Comparison of ENCODE assay signal across 8 cellular contexts in the genomic region with DNA sequence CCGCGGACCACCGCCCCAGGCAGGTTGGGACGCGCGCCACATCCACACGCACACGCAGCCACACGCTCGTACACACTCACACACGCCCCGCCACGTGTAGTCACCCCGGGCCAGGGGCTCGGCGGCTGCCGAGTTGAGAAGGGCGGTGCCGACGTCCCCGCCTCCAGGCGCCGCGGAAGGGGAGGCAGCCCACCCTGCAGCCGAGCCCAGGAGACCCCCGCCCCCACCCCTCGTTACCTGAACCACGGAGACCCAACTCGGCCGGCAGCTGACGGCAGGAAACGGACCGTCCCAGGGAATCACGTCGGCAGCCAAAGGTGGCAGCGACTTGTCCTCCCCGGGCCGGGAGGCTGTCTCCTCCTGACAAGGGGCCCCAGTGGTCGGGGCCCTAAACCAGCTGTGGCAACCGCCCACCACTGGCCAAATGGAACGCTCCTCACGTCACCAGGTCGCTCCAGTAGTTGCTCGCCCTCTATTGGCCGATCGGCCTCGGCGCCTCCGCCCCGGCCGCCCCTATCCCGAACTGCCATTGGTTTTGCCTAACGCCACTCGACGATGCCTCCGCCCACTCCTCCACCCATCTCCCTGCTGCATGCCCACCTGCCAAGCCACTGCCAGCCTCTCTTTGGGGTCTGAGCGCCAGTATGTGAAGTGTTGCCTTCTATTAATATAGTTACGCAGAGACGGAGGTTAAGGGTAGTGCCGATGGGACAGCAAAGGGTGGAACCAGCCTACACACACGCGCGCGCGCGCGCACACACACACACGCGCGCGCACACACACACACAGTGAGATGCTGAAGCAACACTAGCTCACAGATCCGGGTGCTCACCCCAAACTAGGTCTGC. TPM values are rescaled to one million over a fixed set of nuclear protein-coding genes. Genes with fewer than 3 reads are reported as not detected.
DNase-seq lines count a peak whose midpoint lies in the region; ATAC-seq and TF ChIP-seq lines count a peak whose summit lies in the region.

Gene ZDHHC9 (minus strand): TSS at position 428 of the 848 bp plus-strand sequence. CDS start 1,941 bp downstream, outside the sequence.

- ATAC-seq in GM21529 (IDR thresholded peaks at IDR 0.05; ENCODE audit: unreplicated experiment), result peak; percentile 98

- H3K9me3 Mint-ChIP-seq in IgD-negative memory B cell, result no peaks in the 10 kb centered on the region

- DNase-seq in DMS 273 (lab: John Stamatoyannopoulos, UW; ENCODE audit: unreplicated experiment) (peak; percentile 96), OCI-M1 (lab: John Stamatoyannopoulos, UW) (peak; percentile 91), activated T-cell treated with anti-CD3 and anti-CD28 coated beads for 48 hours (ENCODE audit: low read depth) (peak; percentile 80), epithelial cell of proximal tubule (ENCODE audit: low read depth) (no peak), mucosa of gallbladder (ENCODE audit: low spot score) (peak; percentile 89)
- DNase-seq in stimulated activated CD8-positive, alpha-beta memory T cell treated with anti-CD3 and anti-CD28 coated beads, Interleukin-4, amount 100 ng/mL, for 24 hours (ENCODE audit: low read depth), result peak; percentile 74

- H3K27ac Mint-ChIP-seq in IgD-negative memory B cell, result peak within 1 kb of the TSS in 2 of 3 donors; percentile 39 to 65

- peaks cover 0 to 8% (median 0%) of the 10 kb centered on the region in 3 donors for H3K4me1 Mint-ChIP-seq in IgD-negative memory B cell

- peak within 1 kb of the TSS; percentile 84 to 97 (median 92) for H3K4me3 Mint-ChIP-seq in IgD-negative memory B cell

- peaks cover 12% of the 10 kb centered on the region for H3K27me3 Mint-ChIP-seq in IgD-negative memory B cell

- H3K4me3 ChIP-seq in epithelial cell of proximal tubule (ENCODE audit: low read depth, low read length), result peak within 1 kb of the TSS; percentile 77

- H3K36me3 Mint-ChIP-seq in IgD-negative memory B cell, result no peaks in the 10 kb centered on the region

- no peak for TF ChIP-seq CTCF in epithelial cell of proximal tubule (conservative IDR thresholded peaks at IDR 0.05; ENCODE audit: low read depth, low read length)

RNA-seq across cellular contexts. Expression of gene ZDHHC9, which starts in this region (rescaled TPM):
- 4.8 TPM for polyA plus RNA-seq in IgD-negative memory B cell
- total RNA-seq in epithelial cell of proximal tubule, result 14.8 and 17.8 TPM in 2 replicates
- total RNA-seq in mucosa of gallbladder, result 32.9 TPM
